ENCODE assay signal across 8 cellular contexts in the genomic region with DNA sequence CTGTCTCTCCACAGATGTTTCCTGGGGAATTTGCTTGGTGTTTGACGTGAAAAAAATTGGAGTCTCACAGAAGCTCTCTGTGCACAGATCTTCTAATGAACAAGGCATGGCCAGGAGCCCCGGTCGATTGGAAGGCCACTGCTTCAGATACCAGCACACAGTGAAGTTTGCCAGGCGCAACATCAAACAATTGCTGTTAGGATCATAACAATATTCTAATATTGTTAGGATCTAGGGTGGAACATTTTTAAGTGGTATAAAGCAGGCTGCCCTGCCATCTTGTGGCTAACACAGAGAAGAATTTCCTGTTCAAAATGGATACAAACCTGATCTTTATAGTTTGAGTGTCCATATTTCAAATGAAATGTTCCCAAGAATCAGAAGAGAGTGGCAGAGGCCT.
DNase-seq lines count a peak whose midpoint lies in the region; ATAC-seq and TF ChIP-seq lines count a peak whose summit lies in the region.
"Had no signal": no experiment of that assay in that cellular context is flagged by ENCODE, and none has a peak within 500 bp of the region (broad histone marks: within the 10 kb centered on the region; RNA-seq: fewer than 3 reads in every experiment).

No MANE protein-coding gene starts in this region.

- H3K27ac Mint-ChIP-seq in activated T-helper 2 cell treated with anti-CD3 and anti-CD28 coated beads, Interferon-gamma antibody, Interleukin-2, Interleukin-4, amounts not matched to agents 10 μg/mL and 5 μg/mL and 100 μg/mL, durations not matched to agents 14 hours and 24 hours and 36 hours = no peak overlapping the region
- H3K27ac Mint-ChIP-seq in activated CD4-positive, alpha-beta T cell treated with anti-CD3 and anti-CD28 coated beads, Interleukin-2, amount 10 ng/mL, durations not matched to agents 24 days and 14 days = no peak overlapping the region
- H3K27ac Mint-ChIP-seq: activated naive CD4-positive, alpha-beta T cell treated with anti-CD3 and anti-CD28 coated beads, Interleukin-2, amount 50 U/mL, for 24 hours had no signal

- no peak overlapping the region for H3K4me3 Mint-ChIP-seq in activated T-helper 2 cell treated with anti-CD3 and anti-CD28 coated beads, Interferon-gamma antibody, Interleukin-2, Interleukin-4, amounts not matched to agents 10 μg/mL and 5 μg/mL and 100 μg/mL, durations not matched to agents 14 hours and 24 hours and 36 hours (ENCODE audit: low read depth)
- no peak overlapping the region for H3K4me3 Mint-ChIP-seq in activated CD4-positive, alpha-beta T cell treated with anti-CD3 and anti-CD28 coated beads, Interleukin-2, amount 10 ng/mL, durations not matched to agents 24 days and 14 days
- H3K4me3 Mint-ChIP-seq: activated naive CD4-positive, alpha-beta T cell treated with anti-CD3 and anti-CD28 coated beads, Interleukin-2, amount 50 U/mL, for 24 hours had no signal

- no peaks in the 10 kb centered on the region for H3K27me3 Mint-ChIP-seq in activated T-helper 2 cell treated with anti-CD3 and anti-CD28 coated beads, Interferon-gamma antibody, Interleukin-2, Interleukin-4, amounts not matched to agents 10 μg/mL and 5 μg/mL and 100 μg/mL, durations not matched to agents 14 hours and 24 hours and 36 hours (ENCODE audit: low read depth)
- no peaks in the 10 kb centered on the region for H3K27me3 Mint-ChIP-seq in activated CD4-positive, alpha-beta T cell treated with anti-CD3 and anti-CD28 coated beads, Interleukin-2, amount 10 ng/mL, durations not matched to agents 24 days and 14 days
- H3K27me3 Mint-ChIP-seq: activated naive CD4-positive, alpha-beta T cell treated with anti-CD3 and anti-CD28 coated beads, Interleukin-2, amount 50 U/mL, for 24 hours had no signal

- ATAC-seq in GM18868 (IDR thresholded peaks at IDR 0.05; ENCODE audit: unreplicated experiment) (peak; percentile 58), GM21619 (IDR thresholded peaks at IDR 0.05; ENCODE audit: unreplicated experiment) (no peak)

- no peaks in the 10 kb centered on the region for H3K4me1 Mint-ChIP-seq in activated T-helper 2 cell treated with anti-CD3 and anti-CD28 coated beads, Interferon-gamma antibody, Interleukin-2, Interleukin-4, amounts not matched to agents 10 μg/mL and 5 μg/mL and 100 μg/mL, durations not matched to agents 14 hours and 24 hours and 36 hours (ENCODE audit: low read depth)
- no peaks in the 10 kb centered on the region for H3K4me1 Mint-ChIP-seq in activated CD4-positive, alpha-beta T cell treated with anti-CD3 and anti-CD28 coated beads, Interleukin-2, amount 10 ng/mL, durations not matched to agents 24 days and 14 days
- H3K4me1 Mint-ChIP-seq: activated naive CD4-positive, alpha-beta T cell treated with anti-CD3 and anti-CD28 coated beads, Interleukin-2, amount 50 U/mL, for 24 hours had no signal

- peak; percentile 58 for TF ChIP-seq CTCF in epithelial cell of proximal tubule (conservative IDR thresholded peaks at IDR 0.05; ENCODE audit: low read depth, low read length)

- H3K4me3 ChIP-seq in epithelial cell of proximal tubule (ENCODE audit: low read depth, low read length) = no peak overlapping the region

- peaks cover 11% of the 10 kb centered on the region for H3K9me3 Mint-ChIP-seq in activated T-helper 2 cell treated with anti-CD3 and anti-CD28 coated beads, Interferon-gamma antibody, Interleukin-2, Interleukin-4, amounts not matched to agents 10 μg/mL and 5 μg/mL and 100 μg/mL, durations not matched to agents 14 hours and 24 hours and 36 hours
- no peaks in the 10 kb centered on the region for H3K9me3 Mint-ChIP-seq in activated CD4-positive, alpha-beta T cell treated with anti-CD3 and anti-CD28 coated beads, Interleukin-2, amount 10 ng/mL, durations not matched to agents 24 days and 14 days

- peak; percentile 6 for DNase-seq in NCI-H526 treated with DMSO at 0.1 percent for 48 hours (lab: John Stamatoyannopoulos, UW)
- no peak for DNase-seq in epithelial cell of proximal tubule (ENCODE audit: low read depth)
- DNase-seq in retina = peak; percentile 46
- DNase-seq in activated T-helper 2 cell treated with anti-CD3 and anti-CD28 coated beads, Interferon-gamma antibody, Interleukin-2, Interleukin-4, amounts not matched to agents 10 μg/mL and 5 μg/mL and 100 μg/mL, durations not matched to agents 14 hours and 24 hours and 36 hours (ENCODE audit: low spot score) = no peak
- no peak for DNase-seq in activated CD4-positive, alpha-beta T cell treated with anti-CD3 and anti-CD28 coated beads, Interleukin-2, amount 10 ng/mL, durations not matched to agents 24 days and 14 days

- H3K36me3 Mint-ChIP-seq in activated T-helper 2 cell treated with anti-CD3 and anti-CD28 coated beads, Interferon-gamma antibody, Interleukin-2, Interleukin-4, amounts not matched to agents 10 μg/mL and 5 μg/mL and 100 μg/mL, durations not matched to agents 14 hours and 24 hours and 36 hours (ENCODE audit: low read depth) = no peaks in the 10 kb centered on the region
- no peaks in the 10 kb centered on the region for H3K36me3 Mint-ChIP-seq in activated CD4-positive, alpha-beta T cell treated with anti-CD3 and anti-CD28 coated beads, Interleukin-2, amount 10 ng/mL, durations not matched to agents 24 days and 14 days (ENCODE audit: low read depth)
- H3K36me3 Mint-ChIP-seq: activated naive CD4-positive, alpha-beta T cell treated with anti-CD3 and anti-CD28 coated beads, Interleukin-2, amount 50 U/mL, for 24 hours had no signal

- intact Hi-C loops in activated T-helper 2 cell treated with anti-CD3 and anti-CD28 coated beads, Interferon-gamma antibody, Interleukin-2, Interleukin-4, amounts not matched to agents 10 μg/mL and 5 μg/mL and 100 μg/mL, durations not matched to agents 14 hours and 24 hours and 36 hours (cut with micrococcal nuclease) = no loop called here
- intact Hi-C loops in activated CD4-positive, alpha-beta T cell treated with anti-CD3 and anti-CD28 coated beads, Interleukin-2, amount 10 ng/mL, durations not matched to agents 24 days and 14 days (cut with micrococcal nuclease) = no loop called here

Comparison
In these comparisons a context has a peak if more than half of its experiments do, and no peak if none do; other contexts are left out.
1. DNase-seq: peak in NCI-H526 treated with DMSO at 0.1 percent for 48 hours (single experiment) and retina (single experiment); none in epithelial cell of proximal tubule (single experiment), activated T-helper 2 cell treated with anti-CD3 and anti-CD28 coated beads, Interferon-gamma antibody, Interleukin-2, Interleukin-4, amounts not matched to agents 10 μg/mL and 5 μg/mL and 100 μg/mL, durations not matched to agents 14 hours and 24 hours and 36 hours (single experiment) and activated CD4-positive, alpha-beta T cell treated with anti-CD3 and anti-CD28 coated beads, Interleukin-2, amount 10 ng/mL, durations not matched to agents 24 days and 14 days (single experiment).